In the genomic region with DNA sequence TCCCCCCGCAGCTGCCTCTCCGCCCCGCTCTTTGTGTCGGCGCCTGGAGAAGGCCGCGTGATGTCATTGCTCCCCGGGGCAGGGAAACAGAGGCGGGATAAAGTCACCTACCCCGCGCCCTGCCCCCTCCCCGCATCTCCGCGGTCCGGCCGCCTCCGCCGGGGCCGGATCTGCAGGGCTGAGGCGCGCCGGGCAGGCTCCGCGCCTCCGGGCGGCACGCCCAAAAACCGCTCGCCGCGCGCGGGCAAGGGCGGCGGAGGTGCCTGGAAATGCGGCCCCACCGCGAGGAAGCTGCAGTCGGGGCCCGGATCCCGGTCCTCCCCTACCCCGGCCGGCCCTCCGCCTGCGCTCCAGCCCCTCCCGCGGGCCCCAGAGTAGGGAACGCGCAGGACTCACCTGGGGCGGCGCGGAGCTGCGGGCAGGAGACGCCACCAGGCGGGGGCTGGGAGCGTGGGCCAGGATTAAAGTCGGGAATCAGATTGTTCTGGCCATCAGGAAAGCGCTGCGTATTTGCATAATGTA, we compare ENCODE assay signal across 8 cellular contexts. TPM values are rescaled to one million over a fixed set of nuclear protein-coding genes. Genes with fewer than 3 reads are reported as not detected.
A peak's percentile ranks its signal among the peaks of the same experiment; 100 is the strongest.
DNase-seq lines count a peak whose midpoint lies in the region; ATAC-seq and TF ChIP-seq lines count a peak whose summit lies in the region.

FAXC (minus strand) TSS at position 55 of the 522 bp plus-strand sequence. CDS start 302 bp downstream, outside the sequence.

- H3K4me1 ChIP-seq in foreskin keratinocyte: peaks cover 1% of the 10 kb centered on the region

- peaks cover 30% of the 10 kb centered on the region for H3K4me1 Mint-ChIP-seq in neural crest cell

- H3K27me3 ChIP-seq in GM06990 (replicated peaks; ENCODE audit: control insufficient read depth, insufficient read depth, low read length) (no peaks in the 10 kb centered on the region; the same call in none of the 2 replicates), foreskin keratinocyte (peaks cover 8% of the 10 kb centered on the region)

- H3K9me3 Mint-ChIP-seq in neural crest cell: no peaks in the 10 kb centered on the region

- H3K4me3 Mint-ChIP-seq in neural crest cell: peak within 1 kb of the TSS; percentile 94

- peaks cover 17% of the 10 kb centered on the region for H3K27me3 Mint-ChIP-seq in neural crest cell (ENCODE audit: low read depth)

- no peaks in the 10 kb centered on the region for H3K36me3 Mint-ChIP-seq in neural crest cell (ENCODE audit: low read depth)

- DNase-seq in GM06990 (ENCODE audit: extremely low read depth, insufficient read length) (peak; percentile 29), NCI-H1092 treated with DMSO at 0.1 percent for 48 hours (lab: John Stamatoyannopoulos, UW) (peak; percentile 62), foreskin keratinocyte (peak in 1 of 2 donors; percentile 52), neural crest cell (ENCODE audit: low read depth, low spot score) (peak; percentile 45), AML-193 (lab: John Stamatoyannopoulos, UW) (no peak)
- DNase-seq in activated CD4-positive, alpha-beta T cell treated with anti-CD3 and anti-CD28 coated beads, Interleukin-2, amount 50 U/mL, for 48 hours: peak; percentile 17 to 18
- DNase-seq in activated effector memory CD4-positive, alpha-beta T cell treated with anti-CD3 and anti-CD28 coated beads, Interleukin-2, amount 50 U/mL, for 16 hours: no peak

- peak within 1 kb of the TSS; percentile 96 for H3K27ac Mint-ChIP-seq in neural crest cell (ENCODE audit: unreplicated experiment)

- ATAC-seq in GM21786 (IDR thresholded peaks at IDR 0.05; ENCODE audit: unreplicated experiment) (peak; percentile 51), foreskin keratinocyte (peak; percentile 88)

- no peaks in the 10 kb centered on the region for H3K36me3 ChIP-seq in GM06990 (ENCODE audit: control insufficient read depth, insufficient read depth, low read length)

- peak within 1 kb of the TSS; percentile 52 for H3K4me3 ChIP-seq in GM06990 (replicated peaks; ENCODE audit: low read depth, low read length)

- TF ChIP-seq CTCF in GM06990 (IDR thresholded peaks at IDR 0.05; ENCODE audit: insufficient read depth, low read length, poor library complexity, severe bottlenecking): no peak
- peak; percentile 61 for TF ChIP-seq CTCF in foreskin keratinocyte (conservative IDR thresholded peaks at IDR 0.05)
- TF ChIP-seq CTCF in neural crest cell (conservative IDR thresholded peaks at IDR 0.05): peak; percentile 53

- H3K27ac ChIP-seq in foreskin keratinocyte: peak within 1 kb of the TSS; percentile 18

RNA-seq across cellular contexts. Expression of gene FAXC, which starts in this region (rescaled TPM):
- total RNA-seq in foreskin keratinocyte (11.7 and 14.2 TPM in 2 replicates), neural crest cell (25.0 and 26.7 TPM in 2 replicates)
- polyA plus RNA-seq in foreskin keratinocyte: 12.6 and 12.8 TPM in 2 replicates

Comparison
In these comparisons a context has a peak if more than half of its experiments do, and no peak if none do; other contexts are left out.
1. DNase-seq: peak in GM06990 (single experiment), NCI-H1092 treated with DMSO at 0.1 percent for 48 hours (single experiment), activated CD4-positive, alpha-beta T cell treated with anti-CD3 and anti-CD28 coated beads, Interleukin-2, amount 50 U/mL, for 48 hours (2 of 2) and neural crest cell (single experiment); none in activated effector memory CD4-positive, alpha-beta T cell treated with anti-CD3 and anti-CD28 coated beads, Interleukin-2, amount 50 U/mL, for 16 hours (single experiment) and AML-193 (0 of 2).